ENCODE assay signal across 19 cellular contexts in the genomic region with DNA sequence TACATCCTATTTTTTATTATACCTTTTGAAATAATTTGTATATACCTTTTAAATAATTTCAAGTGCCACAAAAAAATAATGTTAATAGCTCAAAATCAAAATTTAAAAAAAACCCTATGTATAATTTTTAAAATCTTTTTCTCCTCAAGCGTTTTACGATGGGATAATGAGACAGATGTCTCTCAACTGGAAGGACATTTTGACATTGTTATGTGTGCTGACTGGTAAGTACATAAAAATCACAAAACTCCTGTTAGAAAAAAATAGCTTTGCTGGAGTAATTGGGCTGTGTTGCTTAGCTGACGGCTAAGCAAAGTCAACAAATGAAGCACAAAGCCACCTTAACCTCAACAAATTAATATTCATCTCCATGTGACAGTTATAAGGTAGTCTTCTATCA.
"Had no signal": no experiment of that assay in that cellular context is flagged by ENCODE, and none has a peak within 500 bp of the region (broad histone marks: within the 10 kb centered on the region; RNA-seq: fewer than 3 reads in every experiment).

No MANE protein-coding gene starts in this region.

- DNase-seq: effector CD8-positive, alpha-beta T cell; heart left ventricle; hypothalamus; kidney glomerular epithelial cell; mammary epithelial cell; naive thymus-derived CD4-positive, alpha-beta T cell; nephron progenitor cell; psoas muscle; retina; right lobe of liver; spleen; stimulated activated CD4-positive, alpha-beta T cell treated with anti-CD3 and anti-CD28 coated beads, Interleukin-15, amount 100 ng/mL, for 24 hours; stimulated activated CD4-positive, alpha-beta T cell treated with anti-CD3 and anti-CD28 coated beads, Interleukin-1b, Interleukin-23, amount 100 ng/mL, for 48 hours; stimulated activated CD4-positive, alpha-beta T cell treated with anti-CD3 and anti-CD28 coated beads, Interleukin-4, amount 100 ng/mL, for 24 hours; tibial artery; upper lobe of left lung; uterus had no signal

- H3K4me1 ChIP-seq: spleen, upper lobe of left lung, uterus had no signal

- H3K4me3 ChIP-seq: heart left ventricle, psoas muscle, right lobe of liver, spleen, tibial artery, upper lobe of left lung, uterus had no signal

- H3K36me3 ChIP-seq: heart left ventricle, neutrophil, right lobe of liver, spleen, tibial artery, upper lobe of left lung, uterus had no signal

- H3K27ac ChIP-seq: heart left ventricle, neutrophil, psoas muscle, right lobe of liver, spleen, tibial artery, upper lobe of left lung, uterus had no signal

- H3K9me3 ChIP-seq: heart left ventricle, neutrophil, psoas muscle, right lobe of liver, spleen, tibial artery, upper lobe of left lung, uterus had no signal

- FAIRE-seq: frontal cortex had no signal

- H3K27me3 ChIP-seq: heart left ventricle, neutrophil, right lobe of liver, spleen, tibial artery, upper lobe of left lung, uterus had no signal
